ENCODE assay signal across 9 cellular contexts in the genomic region with DNA sequence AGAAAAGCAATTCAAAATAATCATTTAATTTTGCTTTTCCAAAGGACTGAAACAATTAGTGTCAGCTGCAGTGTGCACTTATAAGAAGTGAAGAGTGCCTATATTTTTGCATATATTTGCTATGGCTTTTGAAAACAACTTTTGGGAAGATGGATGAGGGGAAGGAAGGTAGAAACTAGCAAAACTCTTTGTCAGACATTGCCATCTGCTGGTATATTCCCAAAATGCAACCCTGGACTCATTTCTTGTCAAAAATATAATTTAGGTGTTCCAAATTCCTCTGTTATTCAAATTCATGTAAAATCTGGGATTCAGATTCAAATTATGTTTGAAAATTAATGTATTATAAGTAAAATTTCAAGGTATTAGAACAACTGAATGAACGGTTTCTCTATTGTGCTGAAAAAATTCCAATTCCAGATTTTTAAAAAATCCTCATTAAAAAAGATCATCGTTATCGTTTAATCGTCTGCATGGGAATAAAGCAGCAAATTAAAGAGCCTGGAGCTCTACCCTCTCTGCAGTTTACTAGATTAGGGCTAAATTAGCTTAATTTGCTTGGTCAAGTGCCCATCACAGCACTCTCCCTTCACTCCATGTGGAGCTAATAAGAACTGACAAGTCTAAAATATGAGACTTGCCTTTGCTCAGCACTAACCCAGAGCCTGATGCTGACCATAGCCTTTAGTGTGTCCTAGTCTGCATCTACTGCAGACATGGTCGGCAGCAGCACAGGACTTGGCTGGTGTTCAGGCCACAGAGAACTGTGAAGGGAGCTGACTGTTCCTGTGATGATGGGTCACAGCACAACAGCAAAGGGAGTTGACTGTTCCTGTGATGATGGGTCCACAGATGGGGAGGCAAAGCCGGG.
A peak's percentile ranks its signal among the peaks of the same experiment; 100 is the strongest.
DNase-seq lines count a peak whose midpoint lies in the region; ATAC-seq and TF ChIP-seq lines count a peak whose summit lies in the region.
"Had no signal": no experiment of that assay in that cellular context is flagged by ENCODE, and none has a peak within 500 bp of the region (broad histone marks: within the 10 kb centered on the region; RNA-seq: fewer than 3 reads in every experiment).

No MANE protein-coding gene starts in this region.

- no peak for TF ChIP-seq POLR2A in thyroid gland (IDR thresholded peaks at IDR 0.05)

- intact Hi-C loops in thyroid gland (cut with DNase I), result loop anchor here (5.0 to 10.0 kb wide), 3 partner anchors 237 to 509 kb away; no protein-coding TSS in a partner anchor

- no peaks in the 10 kb centered on the region for H3K27me3 ChIP-seq in thyroid gland

- peak; percentile 17 to 33 for DNase-seq in NCI-H2081 (lab: John Stamatoyannopoulos, UW)
- no peak for DNase-seq in NCI-H2081 treated with DMSO at 0.1 percent for 48 hours (lab: John Stamatoyannopoulos, UW)
- peak; percentile 44 for DNase-seq in LHCN-M2 (ENCODE audit: low read depth)
- DNase-seq in amniotic epithelial cell (ENCODE audit: low read depth), result peak; percentile 36
- DNase-seq in hepatic stellate cell (ENCODE audit: low spot score), result peak; percentile 51
- DNase-seq in thyroid gland, result peak; percentile 15 to 29

- H3K4me1 ChIP-seq in thyroid gland, result peaks cover 0 to 5% of the 10 kb centered on the region in 2 donors

- H3K27ac ChIP-seq in thyroid gland, result no peak overlapping the region

- H3K36me3 ChIP-seq in thyroid gland, result no peaks in the 10 kb centered on the region

- no peak for ATAC-seq in HG02870 (IDR thresholded peaks at IDR 0.05; ENCODE audit: unreplicated experiment)
- no peak for ATAC-seq in GM21723 (IDR thresholded peaks at IDR 0.05; ENCODE audit: unreplicated experiment)
- ATAC-seq: activated naive CD4-positive, alpha-beta T cell treated with anti-CD3 and anti-CD28 coated beads, Interleukin-2, amount 50 U/mL, for 72 hours had no signal

- no peak overlapping the region for H3K4me3 ChIP-seq in thyroid gland (replicated peaks in 1 of 3)

- H3K9me3 ChIP-seq in thyroid gland, result no peaks in the 10 kb centered on the region

- peak; percentile 64 to 89 (median 79) for TF ChIP-seq CTCF in thyroid gland (IDR thresholded peaks at IDR 0.05)

- 54 to 56% methylated on average over 6 of the region's 6 CpGs for WGBS in thyroid gland, 2 donors
